In the genomic region with DNA sequence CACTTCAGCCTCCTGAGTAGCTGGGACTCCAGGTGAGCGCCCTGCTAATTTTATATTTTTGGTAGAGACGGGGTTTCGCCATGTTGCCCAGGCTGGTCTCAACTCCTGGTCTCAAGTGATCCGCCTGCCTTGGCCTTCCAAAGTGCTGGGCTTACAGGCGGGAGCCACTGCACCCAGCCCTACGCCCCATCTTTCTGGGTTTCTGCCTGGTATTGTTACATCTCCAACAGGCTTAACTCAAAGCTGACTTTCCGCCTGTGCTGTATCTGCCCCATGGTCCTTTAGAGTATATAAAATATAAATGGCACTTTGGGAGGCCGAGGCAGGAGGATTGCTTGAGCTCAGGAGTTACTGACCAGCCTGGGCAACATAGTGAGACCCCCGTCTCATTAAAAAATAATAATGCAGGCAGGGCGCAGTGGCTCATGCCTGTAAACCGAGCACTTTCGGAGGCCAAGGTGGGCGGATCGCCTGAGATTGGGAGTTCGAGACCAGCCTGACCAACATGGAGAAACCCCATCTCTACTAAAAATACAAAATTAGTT, we compare ENCODE assay signal across 8 cellular contexts. TPM values are rescaled to one million over a fixed set of nuclear protein-coding genes. Genes with fewer than 3 reads are reported as not detected.
A peak's percentile ranks its signal among the peaks of the same experiment; 100 is the strongest.
DNase-seq lines count a peak whose midpoint lies in the region; ATAC-seq and TF ChIP-seq lines count a peak whose summit lies in the region.

No MANE protein-coding gene starts in this region.

- DNase-seq in LNCaP clone FGC (ENCODE audit: low read depth) = no peak
- no peak for DNase-seq in choroid plexus epithelial cell (ENCODE audit: low read depth)
- no peak for DNase-seq in A172 (ENCODE audit: low spot score)
- DNase-seq in NOMO-1 treated with dmso at 0.1 percent for 144 hours (lab: John Stamatoyannopoulos, UW; ENCODE audit: unreplicated experiment) = no peak
- DNase-seq in RPMI8226 = no peak

- H3K27ac ChIP-seq in BLaER1 (peak overlapping the region; percentile 98), muscle layer of duodenum (ENCODE audit: low read length) (peak overlapping the region; percentile 96)

- no peaks in the 10 kb centered on the region for H3K36me3 ChIP-seq in BLaER1
- H3K36me3 ChIP-seq in muscle layer of duodenum (ENCODE audit: control insufficient read depth in 1 of 2, insufficient read depth in 2 of 2, low read length in 2 of 2) = no peaks in the 10 kb centered on the region

- H3K4me1 ChIP-seq in BLaER1 = peaks cover 72% of the 10 kb centered on the region
- peaks cover 0 to 6% of the 10 kb centered on the region in 2 donors for H3K4me1 ChIP-seq in muscle layer of duodenum (ENCODE audit: control insufficient read depth in 1 of 2, insufficient read depth in 2 of 2, low read length in 2 of 2)

- TF ChIP-seq CTCF in LNCaP clone FGC (IDR thresholded peaks at IDR 0.05; ENCODE audit: control insufficient read depth, extremely low read depth, insufficient read depth) (no peak), choroid plexus epithelial cell (conservative IDR thresholded peaks at IDR 0.05; ENCODE audit: low read depth, low read length) (no peak)

- H3K4me2 ChIP-seq in BLaER1 = peak overlapping the region; percentile 95

- H4K20me1 ChIP-seq in BLaER1 = no peaks in the 10 kb centered on the region

- no peak for ATAC-seq in HG03439 (IDR thresholded peaks at IDR 0.05; ENCODE audit: unreplicated experiment)

- H3K27me3 ChIP-seq in BLaER1 (no peaks in the 10 kb centered on the region), muscle layer of duodenum (ENCODE audit: low read depth, low read length) (no peaks in the 10 kb centered on the region)

- peak overlapping the region; percentile 76 for H3K4me3 ChIP-seq in BLaER1
- peak overlapping the region; percentile 91 for H3K4me3 ChIP-seq in LNCaP clone FGC (ENCODE audit: low read depth, low read length)
- peak overlapping the region; percentile 73 for H3K4me3 ChIP-seq in choroid plexus epithelial cell (ENCODE audit: low read depth, low read length)
- H3K4me3 ChIP-seq in muscle layer of duodenum (ENCODE audit: low read depth in 1 of 2, low read length in 2 of 2) = peak overlapping the region; percentile 72 to 89

- peak overlapping the region; percentile 96 for H3K9ac ChIP-seq in BLaER1

- H3K9me3 ChIP-seq in BLaER1 = no peaks in the 10 kb centered on the region
- H3K9me3 ChIP-seq in muscle layer of duodenum (ENCODE audit: control insufficient read depth in 1 of 2, low read length in 2 of 2) = no peaks in the 10 kb centered on the region

RNA-seq across cellular contexts. Expression of gene GLDC, which starts 36.5 kb away (rescaled TPM):
- 2.3 and 2.9 TPM in 2 replicates for total RNA-seq in A172 (2014; rRNA removed; shearing (Covaris generic))
